Comparison of ENCODE assay signal across 14 cellular contexts in the genomic region with DNA sequence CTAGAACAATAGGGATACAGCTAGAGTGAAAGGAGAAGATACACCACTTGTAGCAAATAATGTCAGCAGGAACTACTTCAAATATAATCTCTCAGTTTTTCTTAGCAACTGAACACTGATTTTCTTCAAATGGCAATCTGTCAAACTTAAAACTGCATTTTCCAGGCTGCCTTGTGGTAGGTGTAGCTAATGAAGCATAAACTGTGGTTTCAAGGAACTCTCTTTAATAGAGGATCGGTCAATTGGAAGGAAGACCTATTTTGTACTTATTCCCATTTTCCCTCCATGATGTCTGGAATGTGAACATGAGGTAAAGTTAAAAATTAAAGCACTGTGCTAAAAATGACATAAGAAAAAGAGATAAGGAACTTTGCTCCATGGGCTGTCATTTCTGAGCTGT.
DNase-seq lines count a peak whose midpoint lies in the region; ATAC-seq and TF ChIP-seq lines count a peak whose summit lies in the region.
"Had no signal": no experiment of that assay in that cellular context is flagged by ENCODE, and none has a peak within 500 bp of the region (broad histone marks: within the 10 kb centered on the region; RNA-seq: fewer than 3 reads in every experiment).

No MANE protein-coding gene starts in this region.

- no peak for TF ChIP-seq CTCF in astrocyte of the spinal cord (IDR thresholded peaks at IDR 0.05; ENCODE audit: low read depth, low read length)

- ATAC-seq in HG03520 (IDR thresholded peaks at IDR 0.05; ENCODE audit: unreplicated experiment) (no peak), GM21825 (IDR thresholded peaks at IDR 0.05; ENCODE audit: unreplicated experiment) (no peak)

- in situ Hi-C loops in astrocyte of the spinal cord (cut with HindIII; ENCODE audit: low sequenced_read_pairs), result no loop called here

- DNase-seq in NCI-H2171 treated with DMSO at 0.1 percent for 48 hours (lab: John Stamatoyannopoulos, UW) (peak; percentile 15), NCI-H2171 (lab: John Stamatoyannopoulos, UW) (no peak), astrocyte of the spinal cord (ENCODE audit: low read depth, low spot score) (peak; percentile 44), kidney tubule cell (ENCODE audit: low spot score) (peak; percentile 25), activated gamma-delta T cell (lab: John Stamatoyannopoulos, UW) (no peak)
- DNase-seq: 8988T; CD4-positive, alpha-beta memory T cell; DMS79 treated with DMSO at 0.1 percent for 48 hours; GF-D8; GM23248 had no signal

- H3K4me3 ChIP-seq in astrocyte of the spinal cord (ENCODE audit: low read depth, low read length), result no peak overlapping the region
- H3K4me3 ChIP-seq: BLaER1, GM23248, HAP-1 had no signal

Comparison
In these comparisons a context has a peak if more than half of its experiments do, and no peak if none do; other contexts are left out.
1. DNase-seq: peak in NCI-H2171 treated with DMSO at 0.1 percent for 48 hours (single experiment), astrocyte of the spinal cord (single experiment) and kidney tubule cell (single experiment); none in NCI-H2171 (single experiment) and activated gamma-delta T cell (single experiment).